Comparison of ENCODE assay signal across 19 cellular contexts in the genomic region with DNA sequence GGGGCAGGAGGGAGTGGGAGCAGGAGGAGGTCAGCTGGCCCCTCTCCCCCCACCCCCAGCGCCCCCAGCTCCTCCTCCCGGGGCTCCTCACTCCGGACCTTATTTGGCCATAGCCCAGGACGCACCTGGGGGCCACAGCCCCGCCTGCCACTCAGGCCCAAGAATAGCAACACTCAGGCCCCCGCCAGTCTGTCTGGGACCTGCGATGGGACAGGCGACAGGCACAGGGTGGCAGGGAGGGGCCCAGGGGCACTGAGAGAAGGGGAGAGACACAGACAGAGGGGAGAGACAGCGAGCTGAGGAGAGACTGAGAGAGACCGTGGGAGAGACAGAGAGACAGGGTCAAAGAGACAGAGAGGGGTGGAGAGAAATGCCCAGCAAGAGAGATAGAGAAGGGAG. TPM values are rescaled to one million over a fixed set of nuclear protein-coding genes. Genes with fewer than 3 reads are reported as not detected.
DNase-seq lines count a peak whose midpoint lies in the region; ATAC-seq and TF ChIP-seq lines count a peak whose summit lies in the region.
"Had no signal": no experiment of that assay in that cellular context is flagged by ENCODE, and none has a peak within 500 bp of the region (broad histone marks: within the 10 kb centered on the region; RNA-seq: fewer than 3 reads in every experiment).

No MANE protein-coding gene starts in this region.

- H3K14ac ChIP-seq in H9 (ENCODE audit: insufficient read depth, low read length): no peak overlapping the region

- WGBS in H9 (ENCODE audit: extremely low coverage, insufficient read length, low lambda C conversion rate): no CpG with 5 or more reads among the region's 10 CpGs
- 64 to 77% (median 74%) methylated on average over 9 to 10 of the region's 10 CpGs for WGBS in spleen, 5 donors

- no peaks in the 10 kb centered on the region for H3K9me3 ChIP-seq in H9 (ENCODE audit: control insufficient read depth, low read depth, low read length)
- H3K9me3 ChIP-seq in spleen: no peaks in the 10 kb centered on the region
- H3K9me3 ChIP-seq: adrenal gland, HAP-1, prostate gland had no signal

- H4K5ac ChIP-seq in H9 (ENCODE audit: insufficient read length, low read depth, low read length): no peak overlapping the region

- H3K79me1 ChIP-seq in H9 (ENCODE audit: insufficient read depth, low read depth, low read length, poor library complexity, severe bottlenecking): no peaks in the 10 kb centered on the region

- H3K79me2 ChIP-seq in H9 (ENCODE audit: insufficient read depth, low read length): no peaks in the 10 kb centered on the region

- no peak overlapping the region for H2AK5ac ChIP-seq in H9 (ENCODE audit: insufficient read length, low read length)

- H3K36me3 ChIP-seq in spleen: peaks cover 0 to 5% (median under 1%) of the 10 kb centered on the region in 6 donors
- H3K36me3 ChIP-seq: adrenal gland, HAP-1, prostate gland had no signal

- H2BK12ac ChIP-seq in H9 (ENCODE audit: insufficient read length, low read depth, low read length): no peak overlapping the region

- peaks cover 3% of the 10 kb centered on the region for H3K23me2 ChIP-seq in H9 (ENCODE audit: insufficient read length, low read depth, low read length, poor library complexity, severe bottlenecking)

- no peak overlapping the region for H2BK5ac ChIP-seq in H9 (ENCODE audit: insufficient read length, low read length)

- H4K8ac ChIP-seq in H9 (replicated peaks; ENCODE audit: insufficient read length, low read depth, low read length): no peak overlapping the region

- H3K27ac Mint-ChIP-seq in H9: no peak overlapping the region
- peak overlapping the region in 3 of 5 experiments; percentile 56 to 82 (median 58) for H3K27ac Mint-ChIP-seq in brain
- H3K27ac Mint-ChIP-seq: activated T-cell treated with anti-CD3 and anti-CD28 coated beads, Interleukin-2, amount 50 U/mL, for 72 hours; endodermal cell had no signal

- H3K4me1 Mint-ChIP-seq in H9 (peaks cover 2 to 11% of the 10 kb centered on the region in 2 experiments; a peak in 3 of 4 replicates), brain (peaks cover 17% of the 10 kb centered on the region)
- H3K4me1 Mint-ChIP-seq: endodermal cell had no signal

- intact Hi-C loops in spleen (cut with DNase I; ENCODE audit: low total_unique reads): no loop called here

- no peak overlapping the region for H2BK15ac ChIP-seq in H9 (ENCODE audit: low read depth, low read length)

- no peak overlapping the region for H3K18ac ChIP-seq in H9 (ENCODE audit: insufficient read length, low read depth, low read length)

- H3K4me3 Mint-ChIP-seq in H9 (0 out of 5 replicates have a peak overlapping the region, but pooled peaks of 1 of the 2 experiments have one; percentile 4), brain (peak overlapping the region in 2 of 5 experiments; percentile 29 to 61)
- H3K4me3 Mint-ChIP-seq: activated T-cell treated with anti-CD3 and anti-CD28 coated beads, Interleukin-2, amount 50 U/mL, for 72 hours; endodermal cell had no signal

- H3K27me3 ChIP-seq in H9 (ENCODE audit: insufficient read depth, low read length) (peaks cover 20% of the 10 kb centered on the region; the same call in 1 of the 2 replicates), layer of hippocampus (ENCODE audit: control insufficient read depth, insufficient read depth, low read length) (no peaks in the 10 kb centered on the region), spleen (replicated peaks in 1 of 7) (no peaks in the 10 kb centered on the region)
- H3K27me3 ChIP-seq: adrenal gland had no signal

- no peak for TF ChIP-seq POLR2A in spleen (IDR thresholded peaks at IDR 0.05)

- H3K27me3 Mint-ChIP-seq in H9 (ENCODE audit: low read depth): peaks cover 22% of the 10 kb centered on the region
- H3K27me3 Mint-ChIP-seq in brain: peaks cover 4% of the 10 kb centered on the region

- H3K27ac ChIP-seq in H9 (ENCODE audit: insufficient read length, low read depth, low read length): no peak overlapping the region
- peak overlapping the region; percentile 46 for H3K27ac ChIP-seq in layer of hippocampus (ENCODE audit: low read depth, low read length)
- H3K27ac ChIP-seq in spleen: no peak overlapping the region
- H3K27ac ChIP-seq: adrenal gland, prostate gland had no signal

- no peak for ATAC-seq in HG03175 (IDR thresholded peaks at IDR 0.05; ENCODE audit: unreplicated experiment)

- no peaks in the 10 kb centered on the region for H4K20me1 ChIP-seq in H9 (ENCODE audit: control insufficient read depth, insufficient read depth, insufficient read length)

- no peak overlapping the region for H3T11ph ChIP-seq in H9 (ENCODE audit: low read length)

- TF ChIP-seq CTCF in H9 (conservative IDR thresholded peaks at IDR 0.05) (no peak), brain (conservative IDR thresholded peaks at IDR 0.05) (no peak), spleen (IDR thresholded peaks at IDR 0.05 in 8 of 11, conservative IDR thresholded peaks at IDR 0.05 in 3 of 11) (no peak)

- H3K9ac ChIP-seq in H9 (ENCODE audit: extremely low read depth, insufficient read length, low read length): no peak overlapping the region

- H3K9me3 Mint-ChIP-seq in H9: no peaks in the 10 kb centered on the region
- peaks cover 0 to 48% (median 0%) of the 10 kb centered on the region in 5 experiments for H3K9me3 Mint-ChIP-seq in brain
- H3K9me3 Mint-ChIP-seq: activated T-cell treated with anti-CD3 and anti-CD28 coated beads, Interleukin-2, amount 50 U/mL, for 72 hours; endodermal cell had no signal

- H3K4me3 ChIP-seq in spleen: no peak overlapping the region
- H3K4me3 ChIP-seq: adrenal gland, HAP-1, prostate gland had no signal

- H3K23ac ChIP-seq in H9 (ENCODE audit: insufficient read length, low read depth, low read length): no peak overlapping the region

- no peak overlapping the region for H3K56ac ChIP-seq in H9 (ENCODE audit: insufficient read length, low read depth, low read length)

- DNase-seq in H9 (no peak), spleen (peak; percentile 61), T1000 (lab: John Stamatoyannopoulos, UW) (no peak), NCI-H187 treated with DMSO at 0.1 percent for 48 hours (lab: John Stamatoyannopoulos, UW) (no peak), DMS153 (lab: John Stamatoyannopoulos, UW) (no peak)
- DNase-seq: activated T-cell treated with anti-CD3 and anti-CD28 coated beads, Interleukin-2, amount 50 U/mL, for 72 hours; adrenal gland; GF-D8; IMR-90; NCI-H2029 treated with DMSO at 0.1 percent for 48 hours; NCI-H510A treated with DMSO at 0.1 percent for 48 hours had no signal

- H3K4ac ChIP-seq in H9 (ENCODE audit: low read depth, low read length): no peak overlapping the region

- H4K91ac ChIP-seq in H9 (ENCODE audit: insufficient read length, low read depth, low read length): no peak overlapping the region

- no peaks in the 10 kb centered on the region; a peak in 2 of 7 replicates for H3K36me3 Mint-ChIP-seq in H9 (ENCODE audit: insufficient read depth in 1 of 3, low read depth in 3 of 3)
- H3K36me3 Mint-ChIP-seq in brain: peaks cover 5% of the 10 kb centered on the region

- H2BK20ac ChIP-seq in H9 (ENCODE audit: low read depth, low read length, poor library complexity, severe bottlenecking): no peak overlapping the region

- no peak overlapping the region for H2AFZ ChIP-seq in H9 (ENCODE audit: low read length)

- H3K4me1 ChIP-seq in H9 (ENCODE audit: insufficient read depth, low read length) (no peaks in the 10 kb centered on the region), spleen (no peaks in the 10 kb centered on the region)
- H3K4me1 ChIP-seq: adrenal gland, HAP-1, prostate gland had no signal

- peak overlapping the region; percentile 50 for H3K4me2 ChIP-seq in H9 (ENCODE audit: insufficient read depth, insufficient read length, low read length)

- H2BK120ac ChIP-seq in H9 (ENCODE audit: low read depth, low read length, poor library complexity, severe bottlenecking): no peak overlapping the region

RNA-seq across cellular contexts. Expression of a gene that starts 10.2 kb away (rescaled TPM):
- total RNA-seq in H9 (2021) (5.0 and 5.4 TPM in 2 replicates), spleen (10 to 100 TPM; 21.4 to 32.1 (median 29.0) TPM)
- polyA plus RNA-seq in brain (ENCODE audit: insufficient read depth, low read depth, low replicate concordance) (36.8 TPM), spleen (10 to 100 TPM; 39.2 to 54.3 (median 42.4) TPM)

RNA-seq across cellular contexts. Expression of a gene that starts 13.0 kb away (rescaled TPM):
- not detected in 2 replicates for total RNA-seq in H9 (2021)
- polyA plus RNA-seq in brain (ENCODE audit: insufficient read depth, low read depth, low replicate concordance): 58.1 TPM
- not detected for total RNA-seq in spleen
- polyA plus RNA-seq in spleen: not detected
- total RNA-seq: activated T-cell treated with anti-CD3 and anti-CD28 coated beads, Interleukin-2, amount 50 U/mL, for 72 hours; endodermal cell; IMR-90; myocyte; prostate gland; SK-MEL-5 had no signal
- polyA plus RNA-seq: IMR-90 had no signal

RNA-seq across cellular contexts. Expression of a gene that starts 24.1 kb away (rescaled TPM):
- total RNA-seq in H9 (2021) (9.5 and 10.5 TPM in 2 replicates), spleen (under 1 TPM in 1 of 7 donors, not detected in 6; 0.61 TPM)
- polyA plus RNA-seq in brain (ENCODE audit: insufficient read depth, low read depth, low replicate concordance) (15.9 TPM), spleen (1 to 10 TPM in 1 of 3 donors, under 1 TPM in 2; 0.42 to 1.4 (median 0.48) TPM)
- total RNA-seq: IMR-90 had no signal

RNA-seq across cellular contexts. Expression of a gene that starts 24.4 kb away (rescaled TPM):
- total RNA-seq in H9 (2021) (109 and 110 TPM in 2 replicates), spleen (10 to 100 TPM; 53.0 to 72.6 (median 62.5) TPM)
- polyA plus RNA-seq in brain (ENCODE audit: insufficient read depth, low read depth, low replicate concordance) (171 TPM), spleen (10 to 100 TPM; 31.0 to 61.1 (median 50.5) TPM)

Comparison
In these comparisons a context has a peak if more than half of its experiments do, and no peak if none do; other contexts are left out.
1. H3K27ac Mint-ChIP-seq: peak in brain (3 of 5); none in H9 (0 of 3).